ENCODE assay signal across 1 cellular context in genomic region chr1:154324669-154325582, GRCh38.
TF ChIP-seq lines count a peak whose summit lies in the region.

Gene ATP8B2, plus strand, starts transcription at chr1:154325525. Its CDS starts 2,617 bp downstream, at chr1:154328142.

TF ChIP-seq in K562, 482 proteins besides CTCF, POLR2A, EP300 and RAD21 (continued from another document and continues in another):
- TF ChIP-seq ZBTB40 (IDR thresholded peaks at IDR 0.05) (peak; percentile 29; the same call in 1 of the 2 replicates), ZBTB40 (CRISPR knock-in tag; IDR thresholded peaks at IDR 0.05) (no peak), ZBTB2 (IDR thresholded peaks at IDR 0.05) (peak; percentile 84; the same call in 1 of the 2 replicates), PHF8 (IDR thresholded peaks at IDR 0.05; ENCODE audit: borderline replicate concordance, low read length) (no peak), ZNF318 (IDR thresholded peaks at IDR 0.05; ENCODE audit: borderline replicate concordance in 1 of 2, low read depth in 1 of 2) (no peak), ZNF41 (CRISPR knock-in tag; conservative IDR thresholded peaks at IDR 0.05) (no peak), NRF1 (conservative IDR thresholded peaks at IDR 0.05 in 1 of 2, IDR thresholded peaks at IDR 0.05 in 1 of 2) (peak; percentile 73 to 76), RNF2 (IDR thresholded peaks at IDR 0.05) (no peak), PHF20 (IDR thresholded peaks at IDR 0.05; ENCODE audit: partially characterized antibody) (no peak), ZNF696 (CRISPR knock-in tag; conservative IDR thresholded peaks at IDR 0.05) (no peak), TEAD4 (IDR thresholded peaks at IDR 0.05; ENCODE audit: low read length) (peak; percentile 73), TEAD4 (CRISPR knock-in tag; IDR thresholded peaks at IDR 0.05; ENCODE audit: borderline replicate concordance) (no peak), MLX (CRISPR knock-in tag; conservative IDR thresholded peaks at IDR 0.05) (no peak), GTF3C2 (IDR thresholded peaks at IDR 0.05; ENCODE audit: borderline replicate concordance, extremely low read depth, insufficient read length) (no peak), MCM3 (IDR thresholded peaks at IDR 0.05) (no peak), RFX7 (CRISPR knock-in tag; IDR thresholded peaks at IDR 0.05) (no peak), ZBTB7A (IDR thresholded peaks at IDR 0.05; ENCODE audit: borderline replicate concordance, control insufficient read depth, low read depth, low read length) (peak; percentile 67; the same call in 1 of the 2 replicates), ZNF280B (CRISPR knock-in tag; IDR thresholded peaks at IDR 0.05) (no peak), E2F1 (CRISPR knock-in tag; IDR thresholded peaks at IDR 0.05) (no peak), CC2D1A (IDR thresholded peaks at IDR 0.05) (no peak), TAF9B (IDR thresholded peaks at IDR 0.05; ENCODE audit: partially characterized antibody) (no peak), ZNF134 (CRISPR knock-in tag; conservative IDR thresholded peaks at IDR 0.05) (no peak), LCOR (CRISPR knock-in tag; IDR thresholded peaks at IDR 0.05) (peak; percentile 50; the same call in 1 of the 2 replicates), KLF1 (tag; IDR thresholded peaks at IDR 0.05) (no peak), KAT8 (IDR thresholded peaks at IDR 0.05; ENCODE audit: low read depth) (no peak), ATF3 (IDR thresholded peaks at IDR 0.05) (no peak), ATF3 (CRISPR knock-in tag; conservative IDR thresholded peaks at IDR 0.05) (no peak)
